Comparison of ENCODE assay signal across 2 cellular contexts in the genomic region with DNA sequence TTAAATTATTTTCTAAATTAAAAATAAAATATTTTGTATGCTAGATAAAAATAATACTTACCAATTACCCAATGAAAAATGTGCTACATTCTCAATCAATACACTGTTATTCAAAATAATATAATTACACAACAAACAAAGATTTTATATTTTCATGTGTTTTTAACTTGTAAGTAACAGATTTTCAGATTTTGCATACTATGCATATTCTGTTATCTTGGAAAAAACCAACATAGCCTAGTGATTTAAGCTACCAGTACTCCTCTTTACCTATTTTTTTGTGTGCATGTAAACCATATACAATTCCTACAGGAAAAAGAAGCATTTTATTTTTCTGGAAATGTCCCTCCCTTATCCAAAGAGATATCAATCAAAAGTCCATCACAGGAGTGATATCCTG.
TF ChIP-seq lines count a peak whose summit lies in the region.

No MANE protein-coding gene starts in this region.

TF ChIP-seq in HepG2, 621 proteins besides CTCF, POLR2A, EP300 and RAD21:
- TF ChIP-seq ZNF616 (CRISPR knock-in tag; IDR thresholded peaks at IDR 0.05; ENCODE audit: low read depth) (no peak), ZNF879 (CRISPR knock-in tag; IDR thresholded peaks at IDR 0.05) (no peak), MAFK (conservative IDR thresholded peaks at IDR 0.05 in 1 of 2, IDR thresholded peaks at IDR 0.05 in 1 of 2; ENCODE audit: low read length in 2 of 2) (peak; percentile 55 to 77), CBFB (CRISPR knock-in tag; IDR thresholded peaks at IDR 0.05) (no peak), KAT7 (CRISPR knock-in tag; IDR thresholded peaks at IDR 0.05; ENCODE audit: borderline replicate concordance) (no peak), GPN1 (CRISPR knock-in tag; IDR thresholded peaks at IDR 0.05; ENCODE audit: borderline replicate concordance) (no peak), ZBTB38 (CRISPR knock-in tag; IDR thresholded peaks at IDR 0.05) (no peak), DMTF1 (CRISPR knock-in tag; IDR thresholded peaks at IDR 0.05) (no peak), MAFF (IDR thresholded peaks at IDR 0.05; ENCODE audit: low read depth, low read length) (peak; percentile 66)

TF ChIP-seq in K562, 482 proteins besides CTCF, POLR2A, EP300 and RAD21:
- TF ChIP-seq DEAF1 (CRISPR knock-in tag; IDR thresholded peaks at IDR 0.05) (no peak), ZNF431 (CRISPR knock-in tag; IDR thresholded peaks at IDR 0.05) (no peak), CREB5 (CRISPR knock-in tag; IDR thresholded peaks at IDR 0.05) (no peak), LARP7 (IDR thresholded peaks at IDR 0.05) (no peak), C11orf30 (IDR thresholded peaks at IDR 0.05; ENCODE audit: low read depth) (peak; percentile 71), ZNF316 (IDR thresholded peaks at IDR 0.05) (peak; percentile 89), MAFG (tag; conservative IDR thresholded peaks at IDR 0.05) (peak; percentile 40; the same call in 1 of the 2 replicates), MAFK (IDR thresholded peaks at IDR 0.05; ENCODE audit: low read length) (peak; percentile 40; the same call in 1 of the 2 replicates), MAFF (IDR thresholded peaks at IDR 0.05; ENCODE audit: low read length) (peak; percentile 42; the same call in 1 of the 2 replicates)
- TF ChIP-seq, protein P1, sequence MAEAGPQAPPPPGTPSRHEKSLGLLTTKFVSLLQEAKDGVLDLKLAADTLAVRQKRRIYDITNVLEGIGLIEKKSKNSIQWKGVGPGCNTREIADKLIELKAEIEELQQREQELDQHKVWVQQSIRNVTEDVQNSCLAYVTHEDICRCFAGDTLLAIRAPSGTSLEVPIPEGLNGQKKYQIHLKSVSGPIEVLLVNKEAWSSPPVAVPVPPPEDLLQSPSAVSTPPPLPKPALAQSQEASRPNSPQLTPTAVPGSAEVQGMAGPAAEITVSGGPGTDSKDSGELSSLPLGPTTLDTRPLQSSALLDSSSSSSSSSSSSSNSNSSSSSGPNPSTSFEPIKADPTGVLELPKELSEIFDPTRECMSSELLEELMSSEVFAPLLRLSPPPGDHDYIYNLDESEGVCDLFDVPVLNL (CRISPR knock-in tag; IDR thresholded peaks at IDR 0.05; ENCODE audit: low read depth), result no peak
